In the genomic region with DNA sequence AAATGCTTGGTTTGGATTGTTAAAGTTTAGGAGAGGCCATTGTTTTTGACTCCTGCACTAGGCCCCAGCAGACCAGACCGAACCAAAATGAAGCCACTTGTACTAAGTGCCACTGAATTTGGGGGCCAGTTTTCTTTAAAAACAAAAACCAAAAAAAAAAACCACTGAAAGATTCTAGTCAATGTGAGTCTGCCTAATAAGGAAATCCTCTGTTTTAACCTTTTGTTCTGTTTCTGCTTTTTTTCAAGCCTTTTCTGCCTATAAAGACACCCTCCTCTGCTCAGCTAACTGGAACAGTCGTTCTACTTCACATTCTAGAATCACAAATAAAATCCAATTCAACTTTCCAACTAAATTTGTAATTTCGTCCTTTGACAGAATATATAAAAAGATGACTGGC, we compare ENCODE assay signal across 8 cellular contexts.
DNase-seq lines count a peak whose midpoint lies in the region; ATAC-seq and TF ChIP-seq lines count a peak whose summit lies in the region.
"Had no signal": no experiment of that assay in that cellular context is flagged by ENCODE, and none has a peak within 500 bp of the region (broad histone marks: within the 10 kb centered on the region; RNA-seq: fewer than 3 reads in every experiment).

No MANE protein-coding gene starts in this region.

- CTCF ChIA-PET in MCF 10A (lab: Yijun Ruan, JAX), result no interaction called here

- H3K27ac ChIP-seq in DND-41 (ENCODE audit: low read length), result peak overlapping the region; percentile 86
- H3K27ac ChIP-seq in HL-60 (replicated peaks), result peak overlapping the region; percentile 59

- BruUV-seq in MCF 10A (replicated peaks; lab: Mats Ljungman, UMichigan), result no TSS peak

- peaks cover 87% of the 10 kb centered on the region for H3K4me1 Mint-ChIP-seq in activated naive CD8-positive, alpha-beta T cell (ENCODE audit: low read depth)
- H3K4me1 Mint-ChIP-seq in MCF 10A (ENCODE audit: insufficient read depth, unreplicated experiment), result peaks cover 26% of the 10 kb centered on the region

- ATAC-seq in DND-41 (ENCODE audit: insufficient read depth, low read depth) (no peak), left colon (no peak)

- H3K9me3 ChIP-seq in DND-41 (ENCODE audit: insufficient read depth, low read length, severe bottlenecking), result no peaks in the 10 kb centered on the region

- H3K36me3 ChIP-seq in DND-41 (ENCODE audit: insufficient read depth, low read length), result peaks cover 7% of the 10 kb centered on the region; the same call in 1 of the 2 replicates

- no peaks in the 10 kb centered on the region for H3K36me3 Mint-ChIP-seq in activated naive CD8-positive, alpha-beta T cell
- H3K36me3 Mint-ChIP-seq in MCF 10A (ENCODE audit: insufficient read depth, unreplicated experiment), result peaks cover 14% of the 10 kb centered on the region

- POLR2A ChIA-PET in MCF 10A (lab: Yijun Ruan, JAX), result no interaction called here

- H3K27ac Mint-ChIP-seq in activated naive CD8-positive, alpha-beta T cell, result peak overlapping the region; percentile 98
- H3K27ac Mint-ChIP-seq in MCF 10A (ENCODE audit: low read depth, unreplicated experiment), result no peak overlapping the region

- H3K4me3 ChIP-seq in DND-41 (ENCODE audit: low read depth in 1 of 2, low read length in 2 of 2), result no peak overlapping the region
- H3K4me3 ChIP-seq in HL-60 (replicated peaks; ENCODE audit: insufficient read depth, low read length), result no peak overlapping the region

- H3K9ac ChIP-seq in DND-41 (ENCODE audit: low read depth, low read length), result no peak overlapping the region

- H3K27me3 ChIP-seq in DND-41 (ENCODE audit: insufficient read depth, low read length, poor library complexity) (no peaks in the 10 kb centered on the region), HL-60 (ENCODE audit: insufficient read depth, poor library complexity, severe bottlenecking) (no peaks in the 10 kb centered on the region)

- intact Hi-C loops in left colon (cut with DNase I, micrococcal nuclease), result no loop called here
- intact Hi-C loops in MCF 10A (cut with micrococcal nuclease), result no loop called here

- peaks cover 100% of the 10 kb centered on the region for H3K4me1 ChIP-seq in DND-41 (ENCODE audit: insufficient read depth, low read length)

- no peaks in the 10 kb centered on the region for H3K9me3 Mint-ChIP-seq in activated naive CD8-positive, alpha-beta T cell (ENCODE audit: low read depth)
- H3K9me3 Mint-ChIP-seq in MCF 10A (ENCODE audit: unreplicated experiment), result no peaks in the 10 kb centered on the region

- no peak overlapping the region for H2AFZ ChIP-seq in DND-41 (ENCODE audit: low read depth, low read length)

- H3K27me3 Mint-ChIP-seq in activated naive CD8-positive, alpha-beta T cell, result no peaks in the 10 kb centered on the region
- H3K27me3 Mint-ChIP-seq in MCF 10A (ENCODE audit: insufficient read depth, unreplicated experiment), result no peaks in the 10 kb centered on the region

- peaks cover 91% of the 10 kb centered on the region for H3K79me2 ChIP-seq in DND-41 (ENCODE audit: insufficient read depth, low read length)

- H4K20me1 ChIP-seq in DND-41 (ENCODE audit: insufficient read depth, low read length), result no peaks in the 10 kb centered on the region

- H3K4me2 ChIP-seq in DND-41 (ENCODE audit: insufficient read depth, low read length), result no peak overlapping the region

- peak overlapping the region; percentile 85 for H3K4me3 Mint-ChIP-seq in activated naive CD8-positive, alpha-beta T cell
- no peak overlapping the region for H3K4me3 Mint-ChIP-seq in MCF 10A (ENCODE audit: unreplicated experiment)

- DNase-seq in DND-41 (no peak), HL-60 (ENCODE audit: low read depth in 1 of 2, low spot score in 1 of 2) (no peak), pons (ENCODE audit: low spot score) (peak; percentile 44), left colon (no peak), MCF 10A (ENCODE audit: unreplicated experiment) (no peak)
- no peak for DNase-seq in stimulated activated CD4-positive, alpha-beta T cell treated with anti-CD3 and anti-CD28 coated beads, Interleukin-2, amount 100 ng/mL, for 24 hours
- DNase-seq: NCI-H1694 had no signal

- TF ChIP-seq CTCF in DND-41 (IDR thresholded peaks at IDR 0.05; ENCODE audit: borderline replicate concordance, extremely low read depth, low read length, poor library complexity, severe bottlenecking), result no peak
- no peak for TF ChIP-seq CTCF in HL-60 (IDR thresholded peaks at IDR 0.05; ENCODE audit: insufficient read depth, low read length)
- TF ChIP-seq CTCF in MCF 10A (IDR thresholded peaks at IDR 0.05; ENCODE audit: unreplicated experiment), result no peak
